ENCODE assay signal across 8 cellular contexts in genomic region chr7:128790297-128791037, GRCh38. TPM values are rescaled to one million over a fixed set of nuclear protein-coding genes. Genes with fewer than 3 reads are reported as not detected.
DNase-seq lines count a peak whose midpoint lies in the region; ATAC-seq and TF ChIP-seq lines count a peak whose summit lies in the region.

No MANE protein-coding gene starts in this region.

- ATAC-seq in Right ventricle myocardium inferior (peak; percentile 15), Right ventricle myocardium superior (ENCODE audit: poor library complexity) (peak; percentile 30), HG02623 (IDR thresholded peaks at IDR 0.05; ENCODE audit: unreplicated experiment) (no peak)

- intact Hi-C loops in Right ventricle myocardium inferior (cut with DNase I) (loop anchor here (2.0 to 5.0 kb wide), 3 partner anchors 40 to 92 kb away; partner anchors contain the start of genes CALU and FLNC), cardiac septum (cut with DNase I) (loop anchor here (5.0 kb wide), 2 partner anchors 37 to 92 kb away; no protein-coding TSS in a partner anchor), Right ventricle myocardium superior (cut with DNase I) (loop anchor here (5.0 kb wide), 1 partner anchor 42 kb away; the partner anchor contains the start of gene FLNC)

- 0 out of 2 replicates have a peak, but pooled peaks cover 3% of the 10 kb centered on the region for H3K79me2 ChIP-seq in SK-N-SH (ENCODE audit: insufficient read depth)

- peaks cover 19% of the 10 kb centered on the region for H3F3A ChIP-seq in SK-N-SH (replicated peaks; ENCODE audit: insufficient read depth)

- H3K4me1 ChIP-seq in SK-N-SH (ENCODE audit: control insufficient read depth in 1 of 2, insufficient read depth in 2 of 2, low read depth in 1 of 2, low read length in 1 of 2), result peaks cover 9 to 21% of the 10 kb centered on the region in 2 experiments

- peak overlapping the region in 1 of 2 experiments; percentile 58; a peak in 1 of 4 replicates for H3K27ac ChIP-seq in SK-N-SH (ENCODE audit: low read depth in 2 of 2, low read length in 1 of 2)

- TF ChIP-seq EP300 in SK-N-SH (IDR thresholded peaks at IDR 0.05; ENCODE audit: borderline replicate concordance in 1 of 2, low read depth in 1 of 2, low read length in 1 of 2), result no peak

- TF ChIP-seq CTCF in SK-N-SH (IDR thresholded peaks at IDR 0.05) (no peak), retinal pigment epithelial cell (conservative IDR thresholded peaks at IDR 0.05; ENCODE audit: low read depth, low read length) (no peak)

- peak overlapping the region; percentile 90 for H2AFZ ChIP-seq in SK-N-SH (ENCODE audit: low read depth)

- CTCF ChIA-PET in SK-N-SH (lab: Yijun Ruan, JAX), result interaction anchor here (1.5 kb wide), 1 partner anchor 93 kb away, joined by 5 read pairs; no protein-coding TSS in a partner anchor

- POLR2A ChIA-PET in SK-N-SH (lab: Yijun Ruan, JAX), result interaction anchor here (0.8 to 1.3 kb wide), 4 partner anchors 10 to 52 kb away, joined by 3 to 11 read pairs (median 4); partner anchors contain the start of gene CALU

- peak overlapping the region; percentile 71; the same call in 1 of the 2 replicates for H3K9ac ChIP-seq in SK-N-SH

- H3K4me2 ChIP-seq in SK-N-SH, result peak overlapping the region; percentile 100

- H3K4me3 ChIP-seq in SK-N-SH (ENCODE audit: low read depth in 2 of 2, low read length in 1 of 2) (peak overlapping the region; percentile 82 to 85), retinal pigment epithelial cell (ENCODE audit: low read length) (peak overlapping the region; percentile 71)

- peaks cover 11 to 14% of the 10 kb centered on the region in 2 experiments for H3K36me3 ChIP-seq in SK-N-SH (replicated peaks in 1 of 2; ENCODE audit: control insufficient read depth in 1 of 2, insufficient read depth in 2 of 2, low read length in 1 of 2)

- no peak for TF ChIP-seq RAD21 in SK-N-SH (IDR thresholded peaks at IDR 0.05; ENCODE audit: low read length)

- WGBS in SK-N-SH (ENCODE audit: low lambda C conversion rate), result 50% methylated on average over 25 of the region's 45 CpGs

- H3K9me2 ChIP-seq in SK-N-SH, result no peaks in the 10 kb centered on the region

- no peak for DNase-seq in Right ventricle myocardium inferior (ENCODE audit: missing footprints)
- no peak for DNase-seq in cardiac septum (ENCODE audit: low spot score)
- peak; percentile 77 for DNase-seq in SK-N-SH
- DNase-seq in Right ventricle myocardium superior, result no peak
- no peak for DNase-seq in retinal pigment epithelial cell (ENCODE audit: low read depth)
- no peak for DNase-seq in NCI-H69 (lab: John Stamatoyannopoulos, UW)
- DNase-seq in DMS 273 treated with DMSO at 0.1 percent for 48 hours (lab: John Stamatoyannopoulos, UW), result no peak

- no peaks in the 10 kb centered on the region for H4K20me1 ChIP-seq in SK-N-SH (ENCODE audit: insufficient read depth)

- no peaks in the 10 kb centered on the region for H3K9me3 ChIP-seq in SK-N-SH

- H3K27me3 ChIP-seq in SK-N-SH (ENCODE audit: insufficient read depth), result no peaks in the 10 kb centered on the region

TF ChIP-seq in SK-N-SH, 30 proteins besides CTCF, POLR2A, EP300 and RAD21 (continues in another document):
- TF ChIP-seq YY1 (IDR thresholded peaks at IDR 0.05; ENCODE audit: low read depth) (no peak), MAX (IDR thresholded peaks at IDR 0.05; ENCODE audit: low read depth) (no peak), REST (IDR thresholded peaks at IDR 0.05; ENCODE audit: low read depth, low read length) (no peak), TEAD4 (IDR thresholded peaks at IDR 0.05; ENCODE audit: borderline replicate concordance, insufficient read depth) (no peak), RCOR1 (IDR thresholded peaks at IDR 0.05; ENCODE audit: low read length) (no peak), GATA2 (CRISPR knock-in tag; IDR thresholded peaks at IDR 0.05) (no peak), FOXJ3 (CRISPR knock-in tag; IDR thresholded peaks at IDR 0.05) (no peak), EZH2phosphoT487 (IDR thresholded peaks at IDR 0.05; ENCODE audit: borderline replicate concordance, low read depth) (no peak), FOXM1 (IDR thresholded peaks at IDR 0.05; ENCODE audit: low read depth) (no peak), MEF2A (IDR thresholded peaks at IDR 0.05; ENCODE audit: borderline replicate concordance, low read depth) (no peak), NRF1 (IDR thresholded peaks at IDR 0.05; ENCODE audit: low read depth, low read length) (no peak), GABPA (IDR thresholded peaks at IDR 0.05; ENCODE audit: low read depth) (no peak), ZBTB33 (IDR thresholded peaks at IDR 0.05; ENCODE audit: borderline replicate concordance, low read depth) (no peak), SIN3A (IDR thresholded peaks at IDR 0.05; ENCODE audit: borderline replicate concordance, low read depth, low read length) (no peak), MXI1 (IDR thresholded peaks at IDR 0.05; ENCODE audit: low read depth, low read length) (no peak), ELF1 (IDR thresholded peaks at IDR 0.05) (no peak), TAF1 (IDR thresholded peaks at IDR 0.05; ENCODE audit: borderline replicate concordance, low read depth, low read length) (no peak)

RNA-seq across cellular contexts. Expression of gene CCDC136, which starts 1.3 kb away (rescaled TPM):
- total RNA-seq in Right ventricle myocardium inferior, result 6.3 TPM
- 14.5 TPM for total RNA-seq in cardiac septum
- 48.4 and 65.3 TPM in 2 replicates for polyA plus RNA-seq in SK-N-SH (2012; rRNA removed)
- 25.5 and 27.5 TPM in 2 replicates for polyA plus RNA-seq in SK-N-SH (2012; cell fraction: cytosol; rRNA removed)
- polyA plus RNA-seq in SK-N-SH (2012; cell fraction: nucleus; rRNA removed), result 197 and 232 TPM in 2 replicates
- 5.2 TPM for total RNA-seq in Right ventricle myocardium superior

RNA-seq across cellular contexts. Expression of gene OPN1SW, which starts 14.9 kb away (rescaled TPM):
- total RNA-seq in Right ventricle myocardium inferior, result not detected
- total RNA-seq in cardiac septum, result not detected
- polyA plus RNA-seq in SK-N-SH (2012; rRNA removed), result 0.05 TPM in 1 of 2 replicates, not detected in the other
- polyA plus RNA-seq in SK-N-SH (2012; cell fraction: cytosol; rRNA removed), result 0.05 TPM in 1 of 2 replicates, not detected in the other
- 0.06 and 0.13 TPM in 2 replicates for polyA plus RNA-seq in SK-N-SH (2012; cell fraction: nucleus; rRNA removed)
- not detected for total RNA-seq in Right ventricle myocardium superior

RNA-seq across cellular contexts. Expression of gene FLNC, which starts 39.7 kb away (rescaled TPM):
- total RNA-seq in Right ventricle myocardium inferior (905 TPM), cardiac septum (1,261 TPM), Right ventricle myocardium superior (601 TPM)
- polyA plus RNA-seq in SK-N-SH (2012; rRNA removed), result 22.5 and 43.7 TPM in 2 replicates
- polyA plus RNA-seq in SK-N-SH (2012; cell fraction: cytosol; rRNA removed), result 12.3 and 24.8 TPM in 2 replicates
- 109 and 117 TPM in 2 replicates for polyA plus RNA-seq in SK-N-SH (2012; cell fraction: nucleus; rRNA removed)

RNA-seq across cellular contexts. Expression of gene CALU, which starts 51.3 kb away (rescaled TPM):
- total RNA-seq in Right ventricle myocardium inferior, result 183 TPM
- 326 TPM for total RNA-seq in cardiac septum
- 195 and 294 TPM in 2 replicates for polyA plus RNA-seq in SK-N-SH (2012; rRNA removed)
- polyA plus RNA-seq in SK-N-SH (2012; cell fraction: cytosol; rRNA removed), result 313 and 373 TPM in 2 replicates
- 64.7 and 168 TPM in 2 replicates for polyA plus RNA-seq in SK-N-SH (2012; cell fraction: nucleus; rRNA removed)
- total RNA-seq in Right ventricle myocardium superior, result 165 TPM
